Comparison of ENCODE assay signal across 13 cellular contexts in the genomic region with DNA sequence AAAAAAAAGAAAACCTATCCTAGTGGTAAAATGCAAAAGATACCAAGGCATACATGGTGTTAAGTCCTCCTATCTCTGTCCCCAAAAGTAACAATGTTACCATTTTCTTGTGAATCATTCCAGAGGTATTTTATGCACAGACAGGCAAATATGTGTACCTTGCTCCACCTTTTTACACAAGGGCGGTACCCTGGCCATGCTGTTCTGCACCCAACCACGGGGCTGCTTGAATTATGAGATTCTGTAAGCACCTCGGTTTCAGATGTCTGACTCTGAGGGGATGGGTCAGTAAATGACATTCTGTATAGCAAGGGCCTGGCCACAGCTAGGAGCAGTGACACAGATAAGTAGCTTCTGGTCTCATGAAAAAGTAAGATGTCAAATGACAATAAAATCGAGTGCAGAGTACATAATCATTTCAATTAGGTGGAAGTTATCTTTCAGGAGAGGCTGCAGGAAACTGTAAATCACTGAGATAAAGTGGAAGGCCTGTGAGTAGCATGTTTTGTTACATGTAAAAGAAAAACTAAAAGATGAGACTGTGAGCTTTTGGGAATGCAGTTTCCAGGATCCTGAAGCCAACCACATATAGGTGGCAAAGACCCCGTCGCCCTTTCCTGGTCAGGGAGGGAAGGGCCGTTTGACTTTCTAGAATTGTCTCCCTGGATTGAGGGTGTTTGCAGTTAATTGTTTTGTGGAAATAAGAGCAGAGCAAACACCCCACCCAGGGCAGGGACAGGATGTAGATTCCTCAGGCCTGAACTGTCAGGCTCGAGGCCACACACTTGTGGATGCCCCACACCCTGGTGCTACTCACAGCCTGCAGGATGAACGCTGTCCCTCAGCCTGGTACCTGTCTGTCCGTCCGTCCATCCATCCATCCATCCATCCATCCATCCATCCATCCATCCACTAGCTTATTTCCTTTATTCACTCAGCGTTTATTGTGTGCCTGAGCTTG. TPM values are rescaled to one million over a fixed set of nuclear protein-coding genes. Genes with fewer than 3 reads are reported as not detected.
DNase-seq lines count a peak whose midpoint lies in the region; ATAC-seq, FAIRE-seq and TF ChIP-seq lines count a peak whose summit lies in the region.
"Had no signal": no experiment of that assay in that cellular context is flagged by ENCODE, and none has a peak within 500 bp of the region (broad histone marks: within the 10 kb centered on the region; RNA-seq: fewer than 3 reads in every experiment).

No MANE protein-coding gene starts in this region.

- TF ChIP-seq CTCF in AG04450 (IDR thresholded peaks at IDR 0.05; ENCODE audit: low read depth, low read length), result no peak

- POLR2A ChIA-PET in AG04450 (lab: Yijun Ruan, JAX), result interaction anchor here (1.2 kb wide), 1 partner anchor 10 kb away, joined by 9 read pairs; no protein-coding TSS in a partner anchor
- POLR2A ChIA-PET in activated CD4-positive, alpha-beta T cell treated with anti-CD3 and anti-CD28 coated beads, Interleukin-2, amount 10 ng/mL, durations not matched to agents 7 days and 5 days (lab: Charles Lee), result no interaction called here

- H2BK120ac ChIP-seq in mesenchymal stem cell (ENCODE audit: low read depth, low read length), result no peak overlapping the region

- H3K27ac ChIP-seq in AG04450 (ENCODE audit: low read depth, low read length) (peak overlapping the region; percentile 31), mesenchymal stem cell (ENCODE audit: low read length, poor library complexity, severe bottlenecking) (no peak overlapping the region)
- H3K27ac ChIP-seq: ascending aorta had no signal

- H2AK5ac ChIP-seq in mesenchymal stem cell (ENCODE audit: low read length, severe bottlenecking), result no peak overlapping the region

- H3K4me3 ChIP-seq in AG04450 (ENCODE audit: low read depth, low read length) (no peak overlapping the region), mesenchymal stem cell (ENCODE audit: insufficient read depth in 1 of 2, low read depth in 1 of 2, low read length in 2 of 2) (no peak overlapping the region)
- H3K4me3 ChIP-seq: ascending aorta, uterus had no signal

- no peak overlapping the region for H3K23ac ChIP-seq in mesenchymal stem cell (ENCODE audit: low read length in 2 of 2)

- no peak for FAIRE-seq in GM12891 (lab: Jason Lieb, UNC)

- H3K4ac ChIP-seq in mesenchymal stem cell (ENCODE audit: low read depth in 1 of 2, low read length in 2 of 2), result peak overlapping the region; percentile 43 to 70

- peak overlapping the region; percentile 68 for H2AFZ ChIP-seq in mesenchymal stem cell (ENCODE audit: low read depth, low read length)

- ATAC-seq in SK-N-SH treated with all-trans-retinoic acid at 6 μM for 48 hours, result peak; percentile 9; the same call in 2 of the 3 replicates

- DNase-seq in AG04450 (ENCODE audit: low read depth, low spot score) (no peak), HK-2 (ENCODE audit: unreplicated experiment) (peak; percentile 45), mesenchymal stem cell (no peak), GM12891 (ENCODE audit: insufficient read length, low spot score) (no peak), pons (ENCODE audit: low spot score) (no peak), epidermal melanocyte (ENCODE audit: insufficient read length, low spot score) (no peak)
- DNase-seq in activated CD4-positive, alpha-beta T cell treated with anti-CD3 and anti-CD28 coated beads, Interleukin-2, amount 10 ng/mL, durations not matched to agents 7 days and 5 days, result no peak
- DNase-seq: activated T-cell treated with anti-CD3 and anti-CD28 coated beads, Interleukin-2, amount 50 U/mL, for 48 hours; C1 segment of cervical spinal cord; effector memory CD4-positive, alpha-beta T cell; uterus had no signal

- no peak overlapping the region for H3K4me3 Mint-ChIP-seq in activated CD4-positive, alpha-beta T cell treated with anti-CD3 and anti-CD28 coated beads, Interleukin-2, amount 10 ng/mL, durations not matched to agents 7 days and 5 days

- H2BK12ac ChIP-seq in mesenchymal stem cell (ENCODE audit: low read length in 2 of 2), result peak overlapping the region; percentile 62 to 78

- H3K27me3 Mint-ChIP-seq in activated CD4-positive, alpha-beta T cell treated with anti-CD3 and anti-CD28 coated beads, Interleukin-2, amount 10 ng/mL, durations not matched to agents 7 days and 5 days, result no peaks in the 10 kb centered on the region

- no peak overlapping the region for H4K91ac ChIP-seq in mesenchymal stem cell (ENCODE audit: low read length)

- no peak overlapping the region for H3K14ac ChIP-seq in mesenchymal stem cell (ENCODE audit: low read length in 2 of 2)

- H3K36me3 Mint-ChIP-seq in activated CD4-positive, alpha-beta T cell treated with anti-CD3 and anti-CD28 coated beads, Interleukin-2, amount 10 ng/mL, durations not matched to agents 7 days and 5 days (ENCODE audit: low read depth), result no peaks in the 10 kb centered on the region

- no peaks in the 10 kb centered on the region for H3K9me3 Mint-ChIP-seq in activated CD4-positive, alpha-beta T cell treated with anti-CD3 and anti-CD28 coated beads, Interleukin-2, amount 10 ng/mL, durations not matched to agents 7 days and 5 days

- H3K9me3 ChIP-seq in AG04450 (ENCODE audit: control insufficient read depth, insufficient read depth, low read length), result no peaks in the 10 kb centered on the region
- H3K9me3 ChIP-seq in mesenchymal stem cell (ENCODE audit: control insufficient read depth, low read length), result no peaks in the 10 kb centered on the region
- H3K9me3 ChIP-seq: ascending aorta, uterus had no signal

- H4K8ac ChIP-seq in mesenchymal stem cell (ENCODE audit: low read length), result peak overlapping the region; percentile 70

- H3K27me3 ChIP-seq in AG04450 (ENCODE audit: control insufficient read depth, insufficient read depth, low read length), result no peaks in the 10 kb centered on the region
- no peaks in the 10 kb centered on the region for H3K27me3 ChIP-seq in mesenchymal stem cell (ENCODE audit: control insufficient read depth in 1 of 2, insufficient read depth in 1 of 2, low read length in 2 of 2)
- H3K27me3 ChIP-seq: ascending aorta, uterus had no signal

- H3K9ac ChIP-seq in mesenchymal stem cell (ENCODE audit: low read length), result peak overlapping the region; percentile 5

- 37% methylated on average over 12 of the region's 12 CpGs for WGBS in mesenchymal stem cell

- H3K18ac ChIP-seq in mesenchymal stem cell (ENCODE audit: low read depth in 1 of 2, low read length in 2 of 2), result peak overlapping the region in 1 of 2 experiments; percentile 54

- H2BK5ac ChIP-seq in mesenchymal stem cell (ENCODE audit: low read depth, low read length, poor library complexity, severe bottlenecking), result no peak overlapping the region

- TF ChIP-seq POLR2A in GM12891 (IDR thresholded peaks at IDR 0.05; ENCODE audit: low read depth, low read length), result no peak

- CTCF ChIA-PET in AG04450 (lab: Charles Lee), result interaction anchor here (0.5 kb wide), 1 partner anchor 103 kb away, joined by 3 read pairs; no protein-coding TSS in a partner anchor
- CTCF ChIA-PET in activated CD4-positive, alpha-beta T cell treated with anti-CD3 and anti-CD28 coated beads, Interleukin-2, amount 10 ng/mL, durations not matched to agents 7 days and 5 days (lab: Charles Lee), result interaction anchor here (0.7 kb wide), 1 partner anchor 47 kb away, joined by 3 read pairs; no protein-coding TSS in a partner anchor

- peaks cover 17% of the 10 kb centered on the region for H3K4me1 Mint-ChIP-seq in activated CD4-positive, alpha-beta T cell treated with anti-CD3 and anti-CD28 coated beads, Interleukin-2, amount 10 ng/mL, durations not matched to agents 7 days and 5 days

- no peak overlapping the region for H3K27ac Mint-ChIP-seq in activated CD4-positive, alpha-beta T cell treated with anti-CD3 and anti-CD28 coated beads, Interleukin-2, amount 10 ng/mL, durations not matched to agents 7 days and 5 days

- H3K4me2 ChIP-seq in mesenchymal stem cell (ENCODE audit: low read length, poor library complexity, severe bottlenecking), result no peak overlapping the region

- no peaks in the 10 kb centered on the region for H3K36me3 ChIP-seq in mesenchymal stem cell (ENCODE audit: control insufficient read depth in 1 of 2, insufficient read depth in 2 of 2, low read depth in 1 of 2, low read length in 2 of 2)
- H3K36me3 ChIP-seq: ascending aorta, uterus had no signal

- H2BK15ac ChIP-seq in mesenchymal stem cell (ENCODE audit: low read depth, poor library complexity, severe bottlenecking), result peak overlapping the region; percentile 87

- peaks cover 12% of the 10 kb centered on the region for H3K4me1 ChIP-seq in mesenchymal stem cell (ENCODE audit: control insufficient read depth, insufficient read depth, low read depth, low read length)
- H3K4me1 ChIP-seq: ascending aorta, uterus had no signal

- no peaks in the 10 kb centered on the region for H3K79me1 ChIP-seq in mesenchymal stem cell (replicated peaks; ENCODE audit: low read length, poor library complexity, severe bottlenecking)

TF ChIP-seq in GM12891, 5 proteins besides CTCF, POLR2A, EP300 and RAD21:
- TF ChIP-seq TAF1 (IDR thresholded peaks at IDR 0.05; ENCODE audit: low read depth, low read length) (no peak), SPI1 (IDR thresholded peaks at IDR 0.05; ENCODE audit: low read depth, low read length) (no peak), POLR2AphosphoS5 (IDR thresholded peaks at IDR 0.05; ENCODE audit: low read depth, low read length) (no peak)

RNA-seq across cellular contexts. Expression of a gene that starts 30.2 kb away (rescaled TPM):
- polyA plus RNA-seq in AG04450 (2011; rRNA removed), result 89.6 and 90.4 TPM in 2 replicates
- 265 and 295 TPM in 2 replicates for polyA minus RNA-seq in AG04450 (2011; rRNA and poly(A)+ RNA removed)
- polyA plus RNA-seq in mesenchymal stem cell (2013, experiment 1 of 2), result 55.8 TPM
- polyA plus RNA-seq in mesenchymal stem cell (2013, experiment 2 of 2), result 47.9 TPM
- polyA plus RNA-seq in GM12891 (2012; ENCODE audit: low read depth, missing spikeins), result 23.1 TPM
- total RNA-seq in activated CD4-positive, alpha-beta T cell treated with anti-CD3 and anti-CD28 coated beads, Interleukin-2, amount 10 ng/mL, durations not matched to agents 7 days and 5 days, result 10 to 100 TPM; 27.2 to 28.1 TPM
